In the genomic region with DNA sequence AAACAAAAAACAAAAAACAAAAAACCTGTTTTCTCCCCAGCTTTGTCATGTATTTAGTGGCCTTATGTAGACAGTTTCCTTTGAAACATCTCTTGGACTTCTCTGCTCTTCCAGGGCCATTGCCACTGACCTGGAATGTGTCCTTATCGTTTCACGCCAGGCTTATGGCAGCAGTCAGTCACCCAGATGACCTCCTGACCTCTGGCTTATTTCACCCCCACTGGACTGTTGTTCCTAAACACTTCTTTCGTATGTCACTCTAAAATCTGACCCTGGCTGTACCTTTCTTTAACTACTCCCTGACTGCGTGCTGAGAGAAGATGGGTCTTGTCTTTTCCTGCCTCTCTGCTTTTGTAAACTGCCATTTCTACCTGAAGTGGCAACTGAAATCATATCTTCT, we compare ENCODE assay signal across 1 cellular context.
TF ChIP-seq lines count a peak whose summit lies in the region.

No MANE protein-coding gene starts in this region.

TF ChIP-seq in K562, 482 proteins besides CTCF, POLR2A, EP300 and RAD21 (continued from another document and continues in another):
- TF ChIP-seq HNRNPK (IDR thresholded peaks at IDR 0.05; ENCODE audit: low read depth, low read length, poor library complexity, severe bottlenecking) (no peak), PTRF (tag; IDR thresholded peaks at IDR 0.05) (no peak), SMAD2 (IDR thresholded peaks at IDR 0.05; ENCODE audit: low read depth, low read length) (no peak), ZNF57 (CRISPR knock-in tag; IDR thresholded peaks at IDR 0.05) (no peak), BRCA1 (IDR thresholded peaks at IDR 0.05) (no peak), BRCA1 (CRISPR knock-in tag; IDR thresholded peaks at IDR 0.05) (no peak), ZNF830 (CRISPR knock-in tag; IDR thresholded peaks at IDR 0.05) (no peak), SMARCB1 (IDR thresholded peaks at IDR 0.05; ENCODE audit: insufficient read length, low read depth) (no peak), ZNF316 (IDR thresholded peaks at IDR 0.05) (no peak), ZEB2 (IDR thresholded peaks at IDR 0.05) (peak; percentile 50; the same call in 1 of the 2 replicates), ZNF146 (CRISPR knock-in tag; IDR thresholded peaks at IDR 0.05; ENCODE audit: unreplicated experiment) (no peak), EZH2 (IDR thresholded peaks at IDR 0.05; ENCODE audit: borderline replicate concordance, low read depth, low read length) (no peak), NFIC (IDR thresholded peaks at IDR 0.05) (peak; percentile 72), ZZZ3 (IDR thresholded peaks at IDR 0.05) (no peak), RBFOX2 (IDR thresholded peaks at IDR 0.05; ENCODE audit: low read depth, low read length) (no peak), SMARCA5 (IDR thresholded peaks at IDR 0.05) (no peak), FOXM1 (IDR thresholded peaks at IDR 0.05; ENCODE audit: low read depth) (0 out of 2 replicates have a peak, but pooled peaks have one; percentile 50), FOXM1 (CRISPR knock-in tag; IDR thresholded peaks at IDR 0.05; ENCODE audit: low read depth) (no peak), HDAC1 (IDR thresholded peaks at IDR 0.05) (peak in 1 of 2 experiments; percentile 95; a peak in 2 of 4 replicates), GATAD2A (IDR thresholded peaks at IDR 0.05) (0 out of 2 replicates have a peak, but pooled peaks have one; percentile 73), ATF7 (IDR thresholded peaks at IDR 0.05) (peak; percentile 47; the same call in 1 of the 2 replicates), STAT5B (CRISPR knock-in tag; IDR thresholded peaks at IDR 0.05) (no peak), MCM5 (IDR thresholded peaks at IDR 0.05; ENCODE audit: low read depth) (no peak), SIX5 (IDR thresholded peaks at IDR 0.05; ENCODE audit: borderline replicate concordance in 1 of 2, insufficient read depth in 1 of 2, low read depth in 1 of 2, low read length in 2 of 2) (no peak), KAT2B (IDR thresholded peaks at IDR 0.05; ENCODE audit: low read depth, low read length) (no peak), JUND (IDR thresholded peaks at IDR 0.05; ENCODE audit: borderline replicate concordance, low read depth, low read length) (peak; percentile 83), JUND (tag; IDR thresholded peaks at IDR 0.05; ENCODE audit: borderline replicate concordance, low read depth, low read length) (peak; percentile 67; the same call in 1 of the 3 replicates), TCF3 (CRISPR knock-in tag; IDR thresholded peaks at IDR 0.05) (peak; percentile 95), MXI1 (IDR thresholded peaks at IDR 0.05; ENCODE audit: low read depth, low read length) (no peak), SETDB1 (IDR thresholded peaks at IDR 0.05; ENCODE audit: low read length) (no peak), YY1 (IDR thresholded peaks at IDR 0.05; ENCODE audit: borderline replicate concordance in 1 of 3, control insufficient read depth in 1 of 3, extremely low read depth in 1 of 3, insufficient read depth in 3 of 3, insufficient read length in 1 of 3, insufficient replicate concordance in 2 of 3, low read depth in 1 of 3, low read length in 2 of 3) (peak in 1 of 3 experiments; percentile 23), MED1 (CRISPR knock-in tag; IDR thresholded peaks at IDR 0.05; ENCODE audit: borderline replicate concordance) (no peak), POLR2H (tag; IDR thresholded peaks at IDR 0.05; ENCODE audit: low read depth) (no peak), ZNF766 (CRISPR knock-in tag; conservative IDR thresholded peaks at IDR 0.05) (0 out of 2 replicates have a peak, but pooled peaks have one; percentile 30), SMAD4 (CRISPR knock-in tag; conservative IDR thresholded peaks at IDR 0.05) (peak; percentile 72), KDM2B (CRISPR knock-in tag; IDR thresholded peaks at IDR 0.05) (no peak), ZNF717 (CRISPR knock-in tag; IDR thresholded peaks at IDR 0.05) (no peak), CAMTA2 (CRISPR knock-in tag; conservative IDR thresholded peaks at IDR 0.05) (no peak)
- TF ChIP-seq, protein P1, sequence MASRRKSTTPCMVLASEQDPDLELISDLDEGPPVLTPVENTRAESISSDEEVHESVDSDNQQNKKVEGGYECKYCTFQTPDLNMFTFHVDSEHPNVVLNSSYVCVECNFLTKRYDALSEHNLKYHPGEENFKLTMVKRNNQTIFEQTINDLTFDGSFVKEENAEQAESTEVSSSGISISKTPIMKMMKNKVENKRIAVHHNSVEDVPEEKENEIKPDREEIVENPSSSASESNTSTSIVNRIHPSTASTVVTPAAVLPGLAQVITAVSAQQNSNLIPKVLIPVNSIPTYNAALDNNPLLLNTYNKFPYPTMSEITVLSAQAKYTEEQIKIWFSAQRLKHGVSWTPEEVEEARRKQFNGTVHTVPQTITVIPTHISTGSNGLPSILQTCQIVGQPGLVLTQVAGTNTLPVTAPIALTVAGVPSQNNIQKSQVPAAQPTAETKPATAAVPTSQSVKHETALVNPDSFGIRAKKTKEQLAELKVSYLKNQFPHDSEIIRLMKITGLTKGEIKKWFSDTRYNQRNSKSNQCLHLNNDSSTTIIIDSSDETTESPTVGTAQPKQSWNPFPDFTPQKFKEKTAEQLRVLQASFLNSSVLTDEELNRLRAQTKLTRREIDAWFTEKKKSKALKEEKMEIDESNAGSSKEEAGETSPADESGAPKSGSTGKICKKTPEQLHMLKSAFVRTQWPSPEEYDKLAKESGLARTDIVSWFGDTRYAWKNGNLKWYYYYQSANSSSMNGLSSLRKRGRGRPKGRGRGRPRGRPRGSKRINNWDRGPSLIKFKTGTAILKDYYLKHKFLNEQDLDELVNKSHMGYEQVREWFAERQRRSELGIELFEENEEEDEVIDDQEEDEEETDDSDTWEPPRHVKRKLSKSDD (conservative IDR thresholded peaks at IDR 0.05; ENCODE audit: low read length) = no peak
- TF ChIP-seq, protein P2, sequence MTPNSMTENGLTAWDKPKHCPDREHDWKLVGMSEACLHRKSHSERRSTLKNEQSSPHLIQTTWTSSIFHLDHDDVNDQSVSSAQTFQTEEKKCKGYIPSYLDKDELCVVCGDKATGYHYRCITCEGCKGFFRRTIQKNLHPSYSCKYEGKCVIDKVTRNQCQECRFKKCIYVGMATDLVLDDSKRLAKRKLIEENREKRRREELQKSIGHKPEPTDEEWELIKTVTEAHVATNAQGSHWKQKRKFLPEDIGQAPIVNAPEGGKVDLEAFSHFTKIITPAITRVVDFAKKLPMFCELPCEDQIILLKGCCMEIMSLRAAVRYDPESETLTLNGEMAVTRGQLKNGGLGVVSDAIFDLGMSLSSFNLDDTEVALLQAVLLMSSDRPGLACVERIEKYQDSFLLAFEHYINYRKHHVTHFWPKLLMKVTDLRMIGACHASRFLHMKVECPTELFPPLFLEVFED (CRISPR knock-in tag; conservative IDR thresholded peaks at IDR 0.05) = no peak
- TF ChIP-seq, protein P3, sequence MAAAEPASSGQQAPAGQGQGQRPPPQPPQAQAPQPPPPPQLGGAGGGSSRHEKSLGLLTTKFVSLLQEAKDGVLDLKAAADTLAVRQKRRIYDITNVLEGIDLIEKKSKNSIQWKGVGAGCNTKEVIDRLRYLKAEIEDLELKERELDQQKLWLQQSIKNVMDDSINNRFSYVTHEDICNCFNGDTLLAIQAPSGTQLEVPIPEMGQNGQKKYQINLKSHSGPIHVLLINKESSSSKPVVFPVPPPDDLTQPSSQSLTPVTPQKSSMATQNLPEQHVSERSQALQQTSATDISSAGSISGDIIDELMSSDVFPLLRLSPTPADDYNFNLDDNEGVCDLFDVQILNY (CRISPR knock-in tag; IDR thresholded peaks at IDR 0.05) = no peak
- TF ChIP-seq, protein P4, sequence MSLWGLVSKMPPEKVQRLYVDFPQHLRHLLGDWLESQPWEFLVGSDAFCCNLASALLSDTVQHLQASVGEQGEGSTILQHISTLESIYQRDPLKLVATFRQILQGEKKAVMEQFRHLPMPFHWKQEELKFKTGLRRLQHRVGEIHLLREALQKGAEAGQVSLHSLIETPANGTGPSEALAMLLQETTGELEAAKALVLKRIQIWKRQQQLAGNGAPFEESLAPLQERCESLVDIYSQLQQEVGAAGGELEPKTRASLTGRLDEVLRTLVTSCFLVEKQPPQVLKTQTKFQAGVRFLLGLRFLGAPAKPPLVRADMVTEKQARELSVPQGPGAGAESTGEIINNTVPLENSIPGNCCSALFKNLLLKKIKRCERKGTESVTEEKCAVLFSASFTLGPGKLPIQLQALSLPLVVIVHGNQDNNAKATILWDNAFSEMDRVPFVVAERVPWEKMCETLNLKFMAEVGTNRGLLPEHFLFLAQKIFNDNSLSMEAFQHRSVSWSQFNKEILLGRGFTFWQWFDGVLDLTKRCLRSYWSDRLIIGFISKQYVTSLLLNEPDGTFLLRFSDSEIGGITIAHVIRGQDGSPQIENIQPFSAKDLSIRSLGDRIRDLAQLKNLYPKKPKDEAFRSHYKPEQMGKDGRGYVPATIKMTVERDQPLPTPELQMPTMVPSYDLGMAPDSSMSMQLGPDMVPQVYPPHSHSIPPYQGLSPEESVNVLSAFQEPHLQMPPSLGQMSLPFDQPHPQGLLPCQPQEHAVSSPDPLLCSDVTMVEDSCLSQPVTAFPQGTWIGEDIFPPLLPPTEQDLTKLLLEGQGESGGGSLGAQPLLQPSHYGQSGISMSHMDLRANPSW (CRISPR knock-in tag; IDR thresholded peaks at IDR 0.05) = no peak
- TF ChIP-seq, protein P5, sequence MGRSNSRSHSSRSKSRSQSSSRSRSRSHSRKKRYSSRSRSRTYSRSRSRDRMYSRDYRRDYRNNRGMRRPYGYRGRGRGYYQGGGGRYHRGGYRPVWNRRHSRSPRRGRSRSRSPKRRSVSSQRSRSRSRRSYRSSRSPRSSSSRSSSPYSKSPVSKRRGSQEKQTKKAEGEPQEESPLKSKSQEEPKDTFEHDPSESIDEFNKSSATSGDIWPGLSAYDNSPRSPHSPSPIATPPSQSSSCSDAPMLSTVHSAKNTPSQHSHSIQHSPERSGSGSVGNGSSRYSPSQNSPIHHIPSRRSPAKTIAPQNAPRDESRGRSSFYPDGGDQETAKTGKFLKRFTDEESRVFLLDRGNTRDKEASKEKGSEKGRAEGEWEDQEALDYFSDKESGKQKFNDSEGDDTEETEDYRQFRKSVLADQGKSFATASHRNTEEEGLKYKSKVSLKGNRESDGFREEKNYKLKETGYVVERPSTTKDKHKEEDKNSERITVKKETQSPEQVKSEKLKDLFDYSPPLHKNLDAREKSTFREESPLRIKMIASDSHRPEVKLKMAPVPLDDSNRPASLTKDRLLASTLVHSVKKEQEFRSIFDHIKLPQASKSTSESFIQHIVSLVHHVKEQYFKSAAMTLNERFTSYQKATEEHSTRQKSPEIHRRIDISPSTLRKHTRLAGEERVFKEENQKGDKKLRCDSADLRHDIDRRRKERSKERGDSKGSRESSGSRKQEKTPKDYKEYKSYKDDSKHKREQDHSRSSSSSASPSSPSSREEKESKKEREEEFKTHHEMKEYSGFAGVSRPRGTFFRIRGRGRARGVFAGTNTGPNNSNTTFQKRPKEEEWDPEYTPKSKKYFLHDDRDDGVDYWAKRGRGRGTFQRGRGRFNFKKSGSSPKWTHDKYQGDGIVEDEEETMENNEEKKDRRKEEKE (IDR thresholded peaks at IDR 0.05; ENCODE audit: borderline replicate concordance in 1 of 2, control insufficient read depth in 1 of 2, low read depth in 2 of 2, low read length in 1 of 2) = no peak
- TF ChIP-seq, protein P6, sequence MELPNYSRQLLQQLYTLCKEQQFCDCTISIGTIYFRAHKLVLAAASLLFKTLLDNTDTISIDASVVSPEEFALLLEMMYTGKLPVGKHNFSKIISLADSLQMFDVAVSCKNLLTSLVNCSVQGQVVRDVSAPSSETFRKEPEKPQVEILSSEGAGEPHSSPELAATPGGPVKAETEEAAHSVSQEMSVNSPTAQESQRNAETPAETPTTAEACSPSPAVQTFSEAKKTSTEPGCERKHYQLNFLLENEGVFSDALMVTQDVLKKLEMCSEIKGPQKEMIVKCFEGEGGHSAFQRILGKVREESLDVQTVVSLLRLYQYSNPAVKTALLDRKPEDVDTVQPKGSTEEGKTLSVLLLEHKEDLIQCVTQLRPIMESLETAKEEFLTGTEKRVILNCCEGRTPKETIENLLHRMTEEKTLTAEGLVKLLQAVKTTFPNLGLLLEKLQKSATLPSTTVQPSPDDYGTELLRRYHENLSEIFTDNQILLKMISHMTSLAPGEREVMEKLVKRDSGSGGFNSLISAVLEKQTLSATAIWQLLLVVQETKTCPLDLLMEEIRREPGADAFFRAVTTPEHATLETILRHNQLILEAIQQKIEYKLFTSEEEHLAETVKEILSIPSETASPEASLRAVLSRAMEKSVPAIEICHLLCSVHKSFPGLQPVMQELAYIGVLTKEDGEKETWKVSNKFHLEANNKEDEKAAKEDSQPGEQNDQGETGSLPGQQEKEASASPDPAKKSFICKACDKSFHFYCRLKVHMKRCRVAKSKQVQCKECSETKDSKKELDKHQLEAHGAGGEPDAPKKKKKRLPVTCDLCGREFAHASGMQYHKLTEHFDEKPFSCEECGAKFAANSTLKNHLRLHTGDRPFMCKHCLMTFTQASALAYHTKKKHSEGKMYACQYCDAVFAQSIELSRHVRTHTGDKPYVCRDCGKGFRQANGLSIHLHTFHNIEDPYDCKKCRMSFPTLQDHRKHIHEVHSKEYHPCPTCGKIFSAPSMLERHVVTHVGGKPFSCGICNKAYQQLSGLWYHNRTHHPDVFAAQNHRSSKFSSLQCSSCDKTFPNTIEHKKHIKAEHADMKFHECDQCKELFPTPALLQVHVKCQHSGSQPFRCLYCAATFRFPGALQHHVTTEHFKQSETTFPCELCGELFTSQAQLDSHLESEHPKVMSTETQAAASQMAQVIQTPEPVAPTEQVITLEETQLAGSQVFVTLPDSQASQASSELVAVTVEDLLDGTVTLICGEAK (IDR thresholded peaks at IDR 0.05) = no peak
- TF ChIP-seq, protein P6 (CRISPR knock-in tag; IDR thresholded peaks at IDR 0.05) = no peak
